34 cellular contexts compared by ENCODE assay signal in the genomic region with DNA sequence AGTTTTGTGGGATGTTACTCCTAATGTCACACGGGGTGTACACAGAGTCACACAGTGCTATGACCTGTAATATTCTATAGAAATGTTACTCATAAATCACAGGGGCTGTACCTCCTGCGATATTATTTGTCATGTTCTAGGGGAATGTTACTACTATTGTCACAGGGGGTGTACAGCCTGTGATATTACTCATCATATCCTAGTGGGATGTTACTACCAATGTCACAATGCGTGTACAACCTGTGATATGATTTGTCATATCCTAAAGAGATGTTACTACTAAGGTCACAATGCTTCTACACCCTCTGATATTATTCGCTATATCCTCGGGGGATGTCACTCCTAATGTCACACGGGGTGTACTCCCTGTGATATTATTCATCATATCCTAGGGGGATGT.
"Had no signal": no experiment of that assay in that cellular context is flagged by ENCODE, and none has a peak within 500 bp of the region (broad histone marks: within the 10 kb centered on the region; RNA-seq: fewer than 3 reads in every experiment).

No MANE protein-coding gene starts in this region.

- H3K4me2 ChIP-seq: KMS-11 had no signal

- H3K27ac ChIP-seq: KMS-11 had no signal

- H3K9me3 ChIP-seq: MG63 had no signal

- H3K36me3 ChIP-seq: MG63 had no signal

- H3K27me3 ChIP-seq: MG63 had no signal

- H3K4me3 ChIP-seq: MG63 had no signal

- H3K9ac ChIP-seq: KMS-11 had no signal

- DNase-seq: Karpas-422, Kasumi-1, MG63, MM.1S, MV-4-11, NCI-H1048, NCI-H1092, NCI-H1092 treated with DMSO at 0.1 percent for 48 hours, NCI-H1105, NCI-H1105 treated with DMSO at 0.1 percent for 48 hours, NCI-H1417, NCI-H1417 treated with DMSO at 0.1 percent for 48 hours, NCI-H1436, NCI-H1436 treated with DMSO at 0.1 percent for 48 hours, NCI-H146, NCI-H1694, NCI-H1694 treated with DMSO at 0.1 percent for 48 hours, NCI-H187, NCI-H187 treated with DMSO at 0.1 percent for 48 hours, NCI-H1930, NCI-H2029, NCI-H2029 treated with DMSO at 0.1 percent for 48 hours, NCI-H2081, NCI-H2081 treated with DMSO at 0.1 percent for 48 hours, NCI-H2107, NCI-H2171, NCI-H2171 treated with DMSO at 0.1 percent for 48 hours, NCI-H2227 treated with DMSO at 0.1 percent for 48 hours, NCI-H226, NCI-H345, NCI-H446, NCI-H446 treated with DMSO at 0.1 percent for 48 hours, NCI-H510A had no signal
